In the genomic region with DNA sequence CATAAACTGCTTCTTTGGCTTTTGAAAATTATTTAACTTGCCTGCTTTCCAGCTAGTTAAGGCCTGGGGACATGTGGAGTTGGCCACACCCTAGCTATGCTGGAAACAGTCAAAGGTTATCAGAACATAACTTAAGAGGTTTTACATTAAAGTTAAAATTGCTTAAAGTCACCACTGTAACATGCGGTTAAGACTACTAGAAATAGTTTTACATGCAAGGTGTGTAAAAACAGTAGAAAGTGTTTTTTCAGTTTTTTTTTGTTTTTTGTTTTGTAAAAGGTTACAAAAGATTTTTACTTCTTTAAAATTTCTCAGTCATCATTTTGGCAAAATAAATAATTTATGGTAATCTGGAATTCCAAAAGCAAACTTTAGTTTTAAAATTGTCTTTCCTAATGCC, we compare ENCODE assay signal across 28 cellular contexts.
"Had no signal": no experiment of that assay in that cellular context is flagged by ENCODE, and none has a peak within 500 bp of the region (broad histone marks: within the 10 kb centered on the region; RNA-seq: fewer than 3 reads in every experiment).

No MANE protein-coding gene starts in this region.

- H3K36me3 ChIP-seq: neural progenitor cell, ovary, right lobe of liver, sigmoid colon, stomach, thoracic aorta, thyroid gland, tibial nerve, upper lobe of left lung, vagina had no signal

- H3K36me3 Mint-ChIP-seq: natural killer cell; neural progenitor cell; stimulated activated memory B cell treated with anti-CD40 and anti-IgM and Interleukin-4, amounts not matched to agents 10 μg/mL and 1 μg/mL and 100 μg/mL, for 72 hours had no signal

- H3K27me3 Mint-ChIP-seq: progenitor cell of endocrine pancreas; stimulated activated memory B cell treated with anti-CD40 and anti-IgM and Interleukin-4, amounts not matched to agents 10 μg/mL and 1 μg/mL and 100 μg/mL, for 72 hours; stimulated activated naive CD8-positive, alpha-beta T cell treated with anti-CD3 and anti-CD28 coated beads, Interleukin-15, Interleukin-2, amounts not matched to agents 100 ng/mL and 50 ng/mL, for 24 hours had no signal

- H3K4me1 ChIP-seq: parathyroid adenoma, psoas muscle, right lobe of liver, sigmoid colon, thyroid gland, tibial nerve, upper lobe of left lung, vagina had no signal

- H3K27me3 ChIP-seq: neural progenitor cell, ovary, right lobe of liver, sigmoid colon, stomach, thyroid gland, tibial nerve, upper lobe of left lung, vagina had no signal

- FAIRE-seq: small intestine had no signal

- ATAC-seq: natural killer cell; psoas muscle; right cardiac atrium; right lobe of liver; stimulated activated memory B cell treated with anti-CD40 and anti-IgM and Interleukin-4, amounts not matched to agents 10 μg/mL and 1 μg/mL and 100 μg/mL, for 72 hours had no signal

- DNase-seq: natural killer cell; occipital lobe; ovary; posterior cingulate gyrus; psoas muscle; right cardiac atrium; right lobe of liver; sigmoid colon; small intestine; stimulated activated CD4-positive, alpha-beta T cell treated with anti-CD3 and anti-CD28 coated beads, Interleukin-12 subunit alpha, Interleukin-12 subunit beta, amount 100 ng/mL, for 4 hours; stimulated activated CD4-positive, alpha-beta T cell treated with anti-CD3 and anti-CD28 coated beads, Interleukin-1b, Interleukin-23, amount 100 ng/mL, for 48 hours; stimulated activated CD4-positive, alpha-beta T cell treated with anti-CD3 and anti-CD28 coated beads, Interleukin-4, amount 100 ng/mL, for 1 hour; stimulated activated CD4-positive, alpha-beta T cell treated with anti-CD3 and anti-CD28 coated beads, Interleukin-4, amount 100 ng/mL, for 4 hours; stimulated activated CD8-positive, alpha-beta memory T cell treated with anti-CD3 and anti-CD28 coated beads, Interleukin-4, amount 100 ng/mL, for 48 hours; stimulated activated naive CD4-positive, alpha-beta T cell; stomach; thyroid gland; trophoblast cell; upper lobe of left lung had no signal

- H3K27ac ChIP-seq: neural progenitor cell, ovary, parathyroid adenoma, psoas muscle, right lobe of liver, sigmoid colon, stomach, thoracic aorta, thyroid gland, tibial nerve, upper lobe of left lung, vagina had no signal

- H3K9me3 Mint-ChIP-seq: natural killer cell; nephron; stimulated activated naive CD8-positive, alpha-beta T cell treated with anti-CD3 and anti-CD28 coated beads, Interleukin-15, Interleukin-2, amounts not matched to agents 100 ng/mL and 50 ng/mL, for 24 hours had no signal

- H3K9me3 ChIP-seq: psoas muscle, right lobe of liver, sigmoid colon, stomach, thoracic aorta, thyroid gland, tibial nerve, upper lobe of left lung, vagina had no signal

- H3K4me1 Mint-ChIP-seq: stimulated activated memory B cell treated with anti-CD40 and anti-IgM and Interleukin-4, amounts not matched to agents 10 μg/mL and 1 μg/mL and 100 μg/mL, for 72 hours had no signal

- H3K4me3 Mint-ChIP-seq: natural killer cell; nephron; neural progenitor cell; stimulated activated memory B cell treated with anti-CD40 and anti-IgM and Interleukin-4, amounts not matched to agents 10 μg/mL and 1 μg/mL and 100 μg/mL, for 72 hours; stimulated activated naive CD8-positive, alpha-beta T cell treated with anti-CD3 and anti-CD28 coated beads, Interleukin-15, Interleukin-2, amounts not matched to agents 100 ng/mL and 50 ng/mL, for 24 hours had no signal

- H3K27ac Mint-ChIP-seq: natural killer cell; nephron; neural progenitor cell; progenitor cell of endocrine pancreas; stimulated activated memory B cell treated with anti-CD40 and anti-IgM and Interleukin-4, amounts not matched to agents 10 μg/mL and 1 μg/mL and 100 μg/mL, for 72 hours; stimulated activated naive CD8-positive, alpha-beta T cell treated with anti-CD3 and anti-CD28 coated beads, Interleukin-15, Interleukin-2, amounts not matched to agents 100 ng/mL and 50 ng/mL, for 24 hours had no signal

- H3K4me3 ChIP-seq: neural progenitor cell, ovary, psoas muscle, right lobe of liver, sigmoid colon, stomach, thoracic aorta, thyroid gland, tibial nerve, upper lobe of left lung, vagina had no signal
